ENCODE assay signal across 8 cellular contexts in genomic region chr5:150734579-150735384, GRCh38. TPM values are rescaled to one million over a fixed set of nuclear protein-coding genes. Genes with fewer than 3 reads are reported as not detected.
DNase-seq lines count a peak whose midpoint lies in the region; ATAC-seq and TF ChIP-seq lines count a peak whose summit lies in the region.

No MANE protein-coding gene starts in this region.

- H3K27me3 ChIP-seq in DOHH2 (ENCODE audit: control insufficient read depth, low read length) = no peaks in the 10 kb centered on the region

- no peak overlapping the region for H3K27ac ChIP-seq in DOHH2 (ENCODE audit: low read depth, low read length)
- peak overlapping the region; percentile 40 for H3K27ac ChIP-seq in substantia nigra (ENCODE audit: low read depth, low read length, poor library complexity, severe bottlenecking)

- peaks cover 50% of the 10 kb centered on the region for H3K79me2 ChIP-seq in DOHH2 (ENCODE audit: control insufficient read depth, low read length)

- H3K9me3 ChIP-seq in DOHH2 (ENCODE audit: control insufficient read depth, insufficient read depth, low read length) = no peaks in the 10 kb centered on the region

- peaks cover 8% of the 10 kb centered on the region for H3K4me1 ChIP-seq in DOHH2 (ENCODE audit: control insufficient read depth, low read length)

- H3K9me2 ChIP-seq in DOHH2 (replicated peaks; ENCODE audit: control insufficient read depth, low read length) = no peaks in the 10 kb centered on the region

- CTCF ChIA-PET in HEK293T (lab: Yijun Ruan, JAX) = interaction anchor here (0.8 to 1.1 kb wide), 2 partner anchors 23 to 33 kb away, joined by 3 read pairs; no protein-coding TSS in a partner anchor

- H4K20me1 ChIP-seq in DOHH2 (ENCODE audit: control insufficient read depth, insufficient read depth, low read depth, low read length) = no peaks in the 10 kb centered on the region

- peak; percentile 3 for TF ChIP-seq CTCF in DOHH2 (IDR thresholded peaks at IDR 0.05; ENCODE audit: low read depth, low read length, poor library complexity, severe bottlenecking)

- POLR2A ChIA-PET in HEK293T (lab: Yijun Ruan, JAX) = interaction anchor here (2.2 kb wide), 1 partner anchor 34 kb away, joined by 9 read pairs; the partner anchor contains the start of gene RBM22

- H3K4me2 ChIP-seq in DOHH2 (ENCODE audit: low read length) = no peak overlapping the region

- no peaks in the 10 kb centered on the region for H3F3A ChIP-seq in DOHH2 (ENCODE audit: control insufficient read depth, insufficient read depth)

- DNase-seq in NOMO-1 treated with DMSO at 0.1 percent for 48 hours (lab: John Stamatoyannopoulos, UW; ENCODE audit: unreplicated experiment) (peak; percentile 92), Right ventricle myocardium inferior (ENCODE audit: missing footprints) (peak; percentile 84), substantia nigra (lab: John Stamatoyannopoulos, UW) (peak in 21 of 49 donors; percentile 2 to 43 (median 12)), HEK293T (ENCODE audit: extremely low spot score) (no peak), NCI-H2196 (lab: John Stamatoyannopoulos, UW; ENCODE audit: unreplicated experiment) (no peak), ACHN (no peak)

- in situ Hi-C loops in ACHN (cut with HindIII; ENCODE audit: low pct_ligation_motif_present, low pct_unique_long_range_greater_than_20kb, low sequenced_read_pairs) = no loop called here

- intact Hi-C loops in Right ventricle myocardium inferior (cut with DNase I) = no loop called here

- H3K4me3 ChIP-seq in DOHH2 (ENCODE audit: low read length) = no peak overlapping the region

- ATAC-seq in GM21447 (IDR thresholded peaks at IDR 0.05; ENCODE audit: unreplicated experiment) = peak; percentile 79
- peak; percentile 78 for ATAC-seq in Right ventricle myocardium inferior

- H3K36me3 ChIP-seq in DOHH2 (ENCODE audit: control insufficient read depth, low read length) = peaks cover 59% of the 10 kb centered on the region

TF ChIP-seq in HEK293T, 16 proteins besides CTCF, POLR2A, EP300 and RAD21:
- TF ChIP-seq HDGF (IDR thresholded peaks at IDR 0.05; ENCODE audit: borderline replicate concordance) (no peak), ARNT (IDR thresholded peaks at IDR 0.05) (no peak)

RNA-seq across cellular contexts. Expression of gene DCTN4, which starts 24.0 kb away (rescaled TPM):
- total RNA-seq in Right ventricle myocardium inferior = 46.4 TPM

RNA-seq across cellular contexts. Expression of gene RBM22, which starts 33.9 kb away (rescaled TPM):
- total RNA-seq in Right ventricle myocardium inferior = 30.5 TPM

RNA-seq across cellular contexts. Expression of gene SMIM3, which starts 43.8 kb away (rescaled TPM):
- 19.8 TPM for total RNA-seq in Right ventricle myocardium inferior

Comparison
In these comparisons a context has a peak if more than half of its experiments do, and no peak if none do; other contexts are left out.
1. DNase-seq: peak in NOMO-1 treated with DMSO at 0.1 percent for 48 hours (single experiment) and Right ventricle myocardium inferior (single experiment); none in HEK293T (single experiment), NCI-H2196 (single experiment) and ACHN (single experiment).